ENCODE assay signal across 1 cellular context in genomic region chr20:50196896-50197295, GRCh38.
TF ChIP-seq lines count a peak whose summit lies in the region.

No MANE protein-coding gene starts in this region.

TF ChIP-seq in K562, 482 proteins besides CTCF, POLR2A, EP300 and RAD21:
- TF ChIP-seq ATF3 (IDR thresholded peaks at IDR 0.05) (no peak), ATF3 (CRISPR knock-in tag; conservative IDR thresholded peaks at IDR 0.05) (no peak), RBFOX2 (IDR thresholded peaks at IDR 0.05; ENCODE audit: low read depth, low read length) (0 out of 2 replicates have a peak, but pooled peaks have one; percentile 21), POLR3G (IDR thresholded peaks at IDR 0.05; ENCODE audit: extremely low read depth, insufficient read length, insufficient replicate concordance) (no peak), POLR2G (IDR thresholded peaks at IDR 0.05; ENCODE audit: low read depth, low read length) (peak; percentile 37; the same call in 1 of the 2 replicates), ZFPM2 (CRISPR knock-in tag; IDR thresholded peaks at IDR 0.05) (no peak), RFX5 (IDR thresholded peaks at IDR 0.05; ENCODE audit: low read depth, low read length) (no peak), PHB2 (IDR thresholded peaks at IDR 0.05; ENCODE audit: low read depth) (no peak), ZBTB34 (CRISPR knock-in tag; IDR thresholded peaks at IDR 0.05) (no peak), ZBTB11 (CRISPR knock-in tag; IDR thresholded peaks at IDR 0.05) (no peak), ZNF561 (CRISPR knock-in tag; conservative IDR thresholded peaks at IDR 0.05) (no peak), MITF (IDR thresholded peaks at IDR 0.05) (no peak), CEBPB (tag; IDR thresholded peaks at IDR 0.05) (no peak), CBX1 (IDR thresholded peaks at IDR 0.05; ENCODE audit: low read depth) (no peak), CHCHD3 (CRISPR knock-in tag; IDR thresholded peaks at IDR 0.05) (no peak), KAT7 (CRISPR knock-in tag; IDR thresholded peaks at IDR 0.05; ENCODE audit: borderline replicate concordance) (no peak), ZNF592 (IDR thresholded peaks at IDR 0.05) (no peak)
TF ChIP-seq in K562: peak in this region for 2.
